2 cellular contexts compared by ENCODE assay signal in the genomic region with DNA sequence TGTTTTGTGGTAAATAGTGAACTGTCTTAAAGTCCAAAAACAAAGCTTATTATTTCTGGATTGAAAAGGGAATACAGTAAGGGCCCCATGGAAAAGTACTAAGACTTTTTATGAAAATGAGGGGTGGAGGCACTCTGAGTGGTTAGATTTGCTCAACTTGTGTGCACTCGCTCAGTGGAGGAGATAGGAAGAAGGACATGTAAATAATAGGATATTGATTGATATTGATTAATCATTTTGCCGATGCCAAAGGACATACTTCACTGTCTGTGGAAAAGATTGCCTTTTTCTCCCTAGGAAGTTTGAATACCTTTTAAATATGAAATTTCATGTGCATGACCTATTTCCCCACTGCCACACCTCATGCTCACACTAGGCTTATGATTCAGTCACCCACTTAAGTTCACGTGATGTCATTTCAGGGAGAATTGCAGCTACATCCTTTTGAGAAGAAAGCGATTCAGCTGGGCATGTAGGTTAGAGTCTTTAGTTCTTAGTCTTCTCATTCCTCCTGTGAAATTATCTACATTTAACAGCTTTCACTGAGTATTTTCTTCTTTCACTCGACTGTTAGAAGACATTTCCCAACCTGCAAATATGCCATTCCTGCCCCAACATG.
TF ChIP-seq lines count a peak whose summit lies in the region.

No MANE protein-coding gene starts in this region.

TF ChIP-seq in HEK293, 187 proteins besides CTCF, POLR2A, EP300 and RAD21 (continues in another document):
- TF ChIP-seq, protein P1, sequence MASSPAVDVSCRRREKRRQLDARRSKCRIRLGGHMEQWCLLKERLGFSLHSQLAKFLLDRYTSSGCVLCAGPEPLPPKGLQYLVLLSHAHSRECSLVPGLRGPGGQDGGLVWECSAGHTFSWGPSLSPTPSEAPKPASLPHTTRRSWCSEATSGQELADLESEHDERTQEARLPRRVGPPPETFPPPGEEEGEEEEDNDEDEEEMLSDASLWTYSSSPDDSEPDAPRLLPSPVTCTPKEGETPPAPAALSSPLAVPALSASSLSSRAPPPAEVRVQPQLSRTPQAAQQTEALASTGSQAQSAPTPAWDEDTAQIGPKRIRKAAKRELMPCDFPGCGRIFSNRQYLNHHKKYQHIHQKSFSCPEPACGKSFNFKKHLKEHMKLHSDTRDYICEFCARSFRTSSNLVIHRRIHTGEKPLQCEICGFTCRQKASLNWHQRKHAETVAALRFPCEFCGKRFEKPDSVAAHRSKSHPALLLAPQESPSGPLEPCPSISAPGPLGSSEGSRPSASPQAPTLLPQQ (tag by site-specific recombination; IDR thresholded peaks at IDR 0.05), result peak; percentile 79; the same call in 1 of the 2 replicates
- TF ChIP-seq, protein P2, sequence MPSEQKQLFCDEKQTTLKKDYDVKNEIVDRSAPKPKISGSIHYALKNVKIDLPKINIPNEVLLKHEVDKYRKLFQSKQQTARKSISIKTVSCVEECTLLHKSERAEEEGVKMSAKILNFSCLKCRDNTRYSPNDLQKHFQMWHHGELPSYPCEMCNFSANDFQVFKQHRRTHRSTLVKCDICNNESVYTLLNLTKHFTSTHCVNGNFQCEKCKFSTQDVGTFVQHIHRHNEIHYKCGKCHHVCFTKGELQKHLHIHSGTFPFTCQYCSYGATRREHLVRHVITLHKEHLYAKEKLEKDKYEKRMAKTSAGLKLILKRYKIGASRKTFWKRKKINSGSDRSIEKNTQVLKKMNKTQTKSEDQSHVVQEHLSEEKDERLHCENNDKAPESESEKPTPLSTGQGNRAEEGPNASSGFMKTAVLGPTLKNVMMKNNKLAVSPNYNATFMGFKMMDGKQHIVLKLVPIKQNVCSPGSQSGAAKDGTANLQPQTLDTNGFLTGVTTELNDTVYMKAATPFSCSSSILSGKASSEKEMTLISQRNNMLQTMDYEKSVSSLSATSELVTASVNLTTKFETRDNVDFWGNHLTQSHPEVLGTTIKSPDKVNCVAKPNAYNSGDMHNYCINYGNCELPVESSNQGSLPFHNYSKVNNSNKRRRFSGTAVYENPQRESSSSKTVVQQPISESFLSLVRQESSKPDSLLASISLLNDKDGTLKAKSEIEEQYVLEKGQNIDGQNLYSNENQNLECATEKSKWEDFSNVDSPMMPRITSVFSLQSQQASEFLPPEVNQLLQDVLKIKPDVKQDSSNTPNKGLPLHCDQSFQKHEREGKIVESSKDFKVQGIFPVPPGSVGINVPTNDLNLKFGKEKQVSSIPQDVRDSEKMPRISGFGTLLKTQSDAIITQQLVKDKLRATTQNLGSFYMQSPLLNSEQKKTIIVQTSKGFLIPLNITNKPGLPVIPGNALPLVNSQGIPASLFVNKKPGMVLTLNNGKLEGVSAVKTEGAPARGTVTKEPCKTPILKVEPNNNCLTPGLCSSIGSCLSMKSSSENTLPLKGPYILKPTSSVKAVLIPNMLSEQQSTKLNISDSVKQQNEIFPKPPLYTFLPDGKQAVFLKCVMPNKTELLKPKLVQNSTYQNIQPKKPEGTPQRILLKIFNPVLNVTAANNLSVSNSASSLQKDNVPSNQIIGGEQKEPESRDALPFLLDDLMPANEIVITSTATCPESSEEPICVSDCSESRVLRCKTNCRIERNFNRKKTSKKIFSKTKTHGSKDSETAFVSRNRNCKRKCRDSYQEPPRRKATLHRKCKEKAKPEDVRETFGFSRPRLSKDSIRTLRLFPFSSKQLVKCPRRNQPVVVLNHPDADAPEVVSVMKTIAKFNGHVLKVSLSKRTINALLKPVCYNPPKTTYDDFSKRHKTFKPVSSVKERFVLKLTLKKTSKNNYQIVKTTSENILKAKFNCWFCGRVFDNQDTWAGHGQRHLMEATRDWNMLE (tag by site-specific recombination; conservative IDR thresholded peaks at IDR 0.05; ENCODE audit: low read depth), result peak; percentile 40; the same call in 1 of the 2 replicates
- TF ChIP-seq ZNF335 (tag by site-specific recombination; conservative IDR thresholded peaks at IDR 0.05), result peak; percentile 44
- TF ChIP-seq ZNF416 (tag by site-specific recombination; IDR thresholded peaks at IDR 0.05), result no peak
- TF ChIP-seq ZNF544 (tag by site-specific recombination; IDR thresholded peaks at IDR 0.05), result no peak
- no peak for TF ChIP-seq ZNF701 (tag by site-specific recombination; IDR thresholded peaks at IDR 0.05)
- no peak for TF ChIP-seq SCRT1 (tag by site-specific recombination; IDR thresholded peaks at IDR 0.05; ENCODE audit: borderline replicate concordance)
- peak; percentile 83 for TF ChIP-seq ZNF660 (tag by site-specific recombination; IDR thresholded peaks at IDR 0.05)
- TF ChIP-seq, protein P3, sequence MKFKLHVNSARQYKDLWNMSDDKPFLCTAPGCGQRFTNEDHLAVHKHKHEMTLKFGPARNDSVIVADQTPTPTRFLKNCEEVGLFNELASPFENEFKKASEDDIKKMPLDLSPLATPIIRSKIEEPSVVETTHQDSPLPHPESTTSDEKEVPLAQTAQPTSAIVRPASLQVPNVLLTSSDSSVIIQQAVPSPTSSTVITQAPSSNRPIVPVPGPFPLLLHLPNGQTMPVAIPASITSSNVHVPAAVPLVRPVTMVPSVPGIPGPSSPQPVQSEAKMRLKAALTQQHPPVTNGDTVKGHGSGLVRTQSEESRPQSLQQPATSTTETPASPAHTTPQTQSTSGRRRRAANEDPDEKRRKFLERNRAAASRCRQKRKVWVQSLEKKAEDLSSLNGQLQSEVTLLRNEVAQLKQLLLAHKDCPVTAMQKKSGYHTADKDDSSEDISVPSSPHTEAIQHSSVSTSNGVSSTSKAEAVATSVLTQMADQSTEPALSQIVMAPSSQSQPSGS (tag by site-specific recombination; IDR thresholded peaks at IDR 0.05; ENCODE audit: low read depth), result peak; percentile 72
- TF ChIP-seq MZF1 (tag by site-specific recombination; IDR thresholded peaks at IDR 0.05; ENCODE audit: borderline replicate concordance), result no peak
- TF ChIP-seq, protein P4, sequence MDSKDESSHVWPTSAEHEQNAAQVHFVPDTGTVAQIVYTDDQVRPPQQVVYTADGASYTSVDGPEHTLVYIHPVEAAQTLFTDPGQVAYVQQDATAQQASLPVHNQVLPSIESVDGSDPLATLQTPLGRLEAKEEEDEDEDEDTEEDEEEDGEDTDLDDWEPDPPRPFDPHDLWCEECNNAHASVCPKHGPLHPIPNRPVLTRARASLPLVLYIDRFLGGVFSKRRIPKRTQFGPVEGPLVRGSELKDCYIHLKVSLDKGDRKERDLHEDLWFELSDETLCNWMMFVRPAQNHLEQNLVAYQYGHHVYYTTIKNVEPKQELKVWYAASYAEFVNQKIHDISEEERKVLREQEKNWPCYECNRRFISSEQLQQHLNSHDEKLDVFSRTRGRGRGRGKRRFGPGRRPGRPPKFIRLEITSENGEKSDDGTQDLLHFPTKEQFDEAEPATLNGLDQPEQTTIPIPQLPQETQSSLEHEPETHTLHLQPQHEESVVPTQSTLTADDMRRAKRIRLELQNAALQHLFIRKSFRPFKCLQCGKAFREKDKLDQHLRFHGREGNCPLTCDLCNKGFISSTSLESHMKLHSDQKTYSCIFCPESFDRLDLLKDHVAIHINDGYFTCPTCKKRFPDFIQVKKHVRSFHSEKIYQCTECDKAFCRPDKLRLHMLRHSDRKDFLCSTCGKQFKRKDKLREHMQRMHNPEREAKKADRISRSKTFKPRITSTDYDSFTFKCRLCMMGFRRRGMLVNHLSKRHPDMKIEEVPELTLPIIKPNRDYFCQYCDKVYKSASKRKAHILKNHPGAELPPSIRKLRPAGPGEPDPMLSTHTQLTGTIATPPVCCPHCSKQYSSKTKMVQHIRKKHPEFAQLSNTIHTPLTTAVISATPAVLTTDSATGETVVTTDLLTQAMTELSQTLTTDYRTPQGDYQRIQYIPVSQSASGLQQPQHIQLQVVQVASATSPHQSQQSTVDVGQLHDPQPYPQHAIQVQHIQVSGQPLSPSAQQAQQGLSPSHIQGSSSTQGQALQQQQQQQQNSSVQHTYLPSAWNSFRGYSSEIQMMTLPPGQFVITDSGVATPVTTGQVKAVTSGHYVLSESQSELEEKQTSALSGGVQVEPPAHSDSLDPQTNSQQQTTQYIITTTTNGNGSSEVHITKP (tag by site-specific recombination; IDR thresholded peaks at IDR 0.05), result peak; percentile 34
- peak; percentile 48 for TF ChIP-seq ZNF366 (tag by site-specific recombination; conservative IDR thresholded peaks at IDR 0.05)

TF ChIP-seq in GM12878, 131 proteins besides CTCF, POLR2A, EP300 and RAD21 (continued from another document):
- TF ChIP-seq, protein P5, sequence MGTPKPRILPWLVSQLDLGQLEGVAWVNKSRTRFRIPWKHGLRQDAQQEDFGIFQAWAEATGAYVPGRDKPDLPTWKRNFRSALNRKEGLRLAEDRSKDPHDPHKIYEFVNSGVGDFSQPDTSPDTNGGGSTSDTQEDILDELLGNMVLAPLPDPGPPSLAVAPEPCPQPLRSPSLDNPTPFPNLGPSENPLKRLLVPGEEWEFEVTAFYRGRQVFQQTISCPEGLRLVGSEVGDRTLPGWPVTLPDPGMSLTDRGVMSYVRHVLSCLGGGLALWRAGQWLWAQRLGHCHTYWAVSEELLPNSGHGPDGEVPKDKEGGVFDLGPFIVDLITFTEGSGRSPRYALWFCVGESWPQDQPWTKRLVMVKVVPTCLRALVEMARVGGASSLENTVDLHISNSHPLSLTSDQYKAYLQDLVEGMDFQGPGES (IDR thresholded peaks at IDR 0.05), result no peak
TF ChIP-seq in GM12878: peak in this region for 1.
